2 cellular contexts compared by ENCODE assay signal in genomic region chr19:3606690-3607289, GRCh38.
A peak's percentile ranks its signal among the peaks of the same experiment; 100 is the strongest.
TF ChIP-seq lines count a peak whose summit lies in the region.

Gene TBXA2R (minus strand): TSS chr19:3606875. CDS start chr19:3600634, 6,241 bp downstream.

TF ChIP-seq in HEK293T, 16 proteins besides CTCF, POLR2A, EP300 and RAD21:
- TF ChIP-seq HDGF (IDR thresholded peaks at IDR 0.05; ENCODE audit: borderline replicate concordance): 0 out of 2 replicates have a peak, but pooled peaks have one; percentile 70
- TF ChIP-seq FOXM1 (IDR thresholded peaks at IDR 0.05; ENCODE audit: borderline replicate concordance): no peak
- TF ChIP-seq BHLHE40 (IDR thresholded peaks at IDR 0.05; ENCODE audit: borderline replicate concordance): no peak
- no peak for TF ChIP-seq SUZ12 (IDR thresholded peaks at IDR 0.05)
- TF ChIP-seq LEF1 (IDR thresholded peaks at IDR 0.05; ENCODE audit: borderline replicate concordance): no peak

TF ChIP-seq in H1, 55 proteins besides CTCF, POLR2A, EP300 and RAD21:
- TF ChIP-seq CTBP2 (IDR thresholded peaks at IDR 0.05; ENCODE audit: borderline replicate concordance, insufficient read depth, insufficient read length, low read length) (no peak), KDM4A (IDR thresholded peaks at IDR 0.05; ENCODE audit: low read depth, low read length, severe bottlenecking) (peak; percentile 64)
